ENCODE assay signal across 24 cellular contexts in genomic region chr6:85192186-85192585, GRCh38.
DNase-seq lines count a peak whose midpoint lies in the region; ATAC-seq and TF ChIP-seq lines count a peak whose summit lies in the region.
"Had no signal": no experiment of that assay in that cellular context is flagged by ENCODE, and none has a peak within 500 bp of the region (broad histone marks: within the 10 kb centered on the region; RNA-seq: fewer than 3 reads in every experiment).

No MANE protein-coding gene starts in this region.

- no peak for TF ChIP-seq POLR2A in esophagus muscularis mucosa (IDR thresholded peaks at IDR 0.05; ENCODE audit: low read depth)

- H3K36me3 ChIP-seq in adipocyte (ENCODE audit: control insufficient read depth, insufficient read depth, low read length, severe bottlenecking) (no peaks in the 10 kb centered on the region), skeletal muscle satellite cell (ENCODE audit: insufficient read depth, low read length) (no peaks in the 10 kb centered on the region), esophagus muscularis mucosa (no peaks in the 10 kb centered on the region)
- H3K36me3 ChIP-seq: spleen, stomach, upper lobe of right lung had no signal

- TF ChIP-seq CTCF in fibroblast of mammary gland (conservative IDR thresholded peaks at IDR 0.05; ENCODE audit: control insufficient read depth, insufficient read depth, low read depth, low read length) (no peak), esophagus muscularis mucosa (IDR thresholded peaks at IDR 0.05) (no peak)

- peaks cover 21% of the 10 kb centered on the region for H3K4me1 ChIP-seq in adipocyte (ENCODE audit: control insufficient read depth, insufficient read depth, low read length)
- H3K4me1 ChIP-seq in skeletal muscle satellite cell (ENCODE audit: control insufficient read depth, insufficient read depth, low read length), result peaks cover 7% of the 10 kb centered on the region
- no peaks in the 10 kb centered on the region for H3K4me1 ChIP-seq in esophagus muscularis mucosa
- H3K4me1 ChIP-seq: psoas muscle, spleen, stomach, upper lobe of right lung had no signal

- intact Hi-C loops in esophagus muscularis mucosa (cut with DNase I), result no loop called here

- H3K27me3 ChIP-seq in adipocyte (replicated peaks; ENCODE audit: control insufficient read depth, insufficient read depth, low read length) (no peaks in the 10 kb centered on the region), skeletal muscle satellite cell (ENCODE audit: control insufficient read depth, insufficient read depth, low read length) (no peaks in the 10 kb centered on the region), esophagus muscularis mucosa (no peaks in the 10 kb centered on the region)
- H3K27me3 ChIP-seq: spleen, stomach, upper lobe of right lung had no signal

- H3K9me3 ChIP-seq in adipocyte (ENCODE audit: control insufficient read depth, low read length), result peaks cover 18% of the 10 kb centered on the region
- no peaks in the 10 kb centered on the region for H3K9me3 ChIP-seq in skeletal muscle satellite cell (replicated peaks; ENCODE audit: low read length)
- peaks cover 0 to 15% (median 6%) of the 10 kb centered on the region in 4 donors for H3K9me3 ChIP-seq in esophagus muscularis mucosa
- H3K9me3 ChIP-seq: psoas muscle, SK-N-SH, upper lobe of right lung had no signal

- H3K27ac ChIP-seq in esophagus muscularis mucosa (replicated peaks in 1 of 4), result no peak overlapping the region
- H3K27ac ChIP-seq: psoas muscle, spleen, stomach, upper lobe of right lung had no signal

- peak; percentile 66 for DNase-seq in GM04503 (ENCODE audit: low read depth)
- DNase-seq in adipocyte (ENCODE audit: low read depth), result no peak
- peak; percentile 85 for DNase-seq in fibroblast of mammary gland (ENCODE audit: low read depth)
- DNase-seq in SW 1271 (lab: John Stamatoyannopoulos, UW), result no peak
- DNase-seq in OCI-M1 (lab: John Stamatoyannopoulos, UW), result no peak
- DNase-seq in esophagus muscularis mucosa (ENCODE audit: extremely low spot score), result no peak
- DNase-seq: activated CD4-positive, alpha-beta T cell treated with anti-CD3 and anti-CD28 coated beads for 1 hour; activated CD8-positive, alpha-beta memory T cell treated with anti-CD3 and anti-CD28 coated beads for 24 hours; activated naive CD4-positive, alpha-beta T cell treated with anti-CD3 and anti-CD28 coated beads, Interleukin-2, amount 10 ng/mL, durations not matched to agents 7 days and 5 days; activated T-cell treated with anti-CD3 and anti-CD28 coated beads, Interleukin-2, amount 50 U/mL, for 4 hours; anterior cingulate cortex; immature natural killer cell; left ventricle myocardium superior; NCI-H2029; NCI-H446 treated with DMSO at 0.1 percent for 48 hours; psoas muscle; SK-N-SH; spleen; stimulated activated CD4-positive, alpha-beta T cell treated with anti-CD3 and anti-CD28 coated beads, Interleukin-4, amount 100 ng/mL, for 4 hours; stomach; upper lobe of right lung had no signal

- peak overlapping the region; percentile 18 for H3K9ac ChIP-seq in adipocyte (ENCODE audit: low read length)
- H3K9ac ChIP-seq in skeletal muscle satellite cell (ENCODE audit: low read depth, low read length), result no peak overlapping the region
- H3K9ac ChIP-seq: SK-N-SH had no signal

- 64% methylated on average over 1 of the region's 1 CpG for WGBS in esophagus muscularis mucosa

- peak overlapping the region; percentile 20 for H3K4me2 ChIP-seq in skeletal muscle satellite cell (ENCODE audit: low read length)
- H3K4me2 ChIP-seq: SK-N-SH had no signal

- H3K4me3 ChIP-seq in adipocyte (ENCODE audit: low read length) (peak overlapping the region; percentile 25), fibroblast of mammary gland (ENCODE audit: control insufficient read depth, low read depth, low read length) (no peak overlapping the region), skeletal muscle satellite cell (ENCODE audit: low read length) (no peak overlapping the region), esophagus muscularis mucosa (no peak overlapping the region)
- H3K4me3 ChIP-seq: K562, psoas muscle, spleen, stomach, upper lobe of right lung had no signal

- TF ChIP-seq EP300 in esophagus muscularis mucosa (IDR thresholded peaks at IDR 0.05), result no peak

- ATAC-seq in HG02610 (IDR thresholded peaks at IDR 0.05; ENCODE audit: unreplicated experiment), result no peak
- ATAC-seq: activated T-cell treated with anti-CD3 and anti-CD28 coated beads, Interleukin-2, amount 50 U/mL, for 4 hours; K562; left ventricle myocardium superior; psoas muscle; upper lobe of right lung had no signal

Comparison
In these comparisons a context has a peak if more than half of its experiments do, and no peak if none do; other contexts are left out.
1. DNase-seq: peak in GM04503 (single experiment) and fibroblast of mammary gland (single experiment); none in adipocyte (single experiment), SW 1271 (0 of 2), OCI-M1 (single experiment) and esophagus muscularis mucosa (single experiment).